8 cellular contexts compared by ENCODE assay signal in genomic region chr2:61889212-61889956, GRCh38. TPM values are rescaled to one million over a fixed set of nuclear protein-coding genes. Genes with fewer than 3 reads are reported as not detected.
DNase-seq lines count a peak whose midpoint lies in the region; ATAC-seq and TF ChIP-seq lines count a peak whose summit lies in the region.

No MANE protein-coding gene starts in this region.

- H3K27me3 ChIP-seq in right cardiac atrium (ENCODE audit: control insufficient read depth, insufficient read depth): no peaks in the 10 kb centered on the region

- intact Hi-C loops in activated CD8-positive, alpha-beta T cell treated with anti-CD3 and anti-CD28 coated beads for 36 hours (cut with micrococcal nuclease): no loop called here
- intact Hi-C loops in right cardiac atrium (cut with DNase I) (no loop called here), lower leg skin (cut with DNase I; ENCODE audit: low total_unique reads) (no loop called here)

- H3K4me1 ChIP-seq in right cardiac atrium (ENCODE audit: control insufficient read depth, insufficient read depth, low read length): no peaks in the 10 kb centered on the region

- H3K4me3 ChIP-seq in right cardiac atrium (ENCODE audit: low read length) (no peak overlapping the region), lower leg skin (ENCODE audit: low read depth, poor library complexity, severe bottlenecking) (no peak overlapping the region)

- 78% methylated on average over 36 of the region's 36 CpGs for WGBS in right cardiac atrium
- 76 to 77% methylated on average over 36 of the region's 36 CpGs for WGBS in lower leg skin, 2 donors

- peak overlapping the region; percentile 83 for H3K27ac Mint-ChIP-seq in activated CD8-positive, alpha-beta T cell treated with anti-CD3 and anti-CD28 coated beads for 36 hours
- H3K27ac Mint-ChIP-seq in stimulated activated naive CD8-positive, alpha-beta T cell treated with anti-CD3 and anti-CD28 coated beads, Interleukin-15, amount 100 ng/mL, for 72 hours: peak overlapping the region; percentile 99 to 100

- peaks cover 29% of the 10 kb centered on the region for H3K36me3 Mint-ChIP-seq in activated CD8-positive, alpha-beta T cell treated with anti-CD3 and anti-CD28 coated beads for 36 hours (ENCODE audit: low read depth)

- no peak for TF ChIP-seq CTCF in activated CD8-positive, alpha-beta T cell treated with anti-CD3 and anti-CD28 coated beads for 36 hours (IDR thresholded peaks at IDR 0.05)
- no peak for TF ChIP-seq CTCF in lower leg skin (IDR thresholded peaks at IDR 0.05)

- H3K27me3 Mint-ChIP-seq in activated CD8-positive, alpha-beta T cell treated with anti-CD3 and anti-CD28 coated beads for 36 hours: no peaks in the 10 kb centered on the region
- H3K27me3 Mint-ChIP-seq in stimulated activated naive CD8-positive, alpha-beta T cell treated with anti-CD3 and anti-CD28 coated beads, Interleukin-15, amount 100 ng/mL, for 72 hours: no peaks in the 10 kb centered on the region

- POLR2A ChIA-PET in activated CD8-positive, alpha-beta T cell treated with anti-CD3 and anti-CD28 coated beads for 36 hours (lab: Charles Lee): no interaction called here

- no peak for TF ChIP-seq POLR2A in lower leg skin (IDR thresholded peaks at IDR 0.05)

- H3K9me3 Mint-ChIP-seq in activated CD8-positive, alpha-beta T cell treated with anti-CD3 and anti-CD28 coated beads for 36 hours: no peaks in the 10 kb centered on the region
- H3K9me3 Mint-ChIP-seq in stimulated activated naive CD8-positive, alpha-beta T cell treated with anti-CD3 and anti-CD28 coated beads, Interleukin-15, amount 100 ng/mL, for 72 hours: no peaks in the 10 kb centered on the region

- peaks cover 31% of the 10 kb centered on the region for H3K4me1 Mint-ChIP-seq in activated CD8-positive, alpha-beta T cell treated with anti-CD3 and anti-CD28 coated beads for 36 hours (ENCODE audit: low read depth)
- peaks cover 30% of the 10 kb centered on the region for H3K4me1 Mint-ChIP-seq in stimulated activated naive CD8-positive, alpha-beta T cell treated with anti-CD3 and anti-CD28 coated beads, Interleukin-15, amount 100 ng/mL, for 72 hours

- ATAC-seq in activated CD8-positive, alpha-beta T cell treated with anti-CD3 and anti-CD28 coated beads for 36 hours: no peak
- peak; percentile 3 to 7 for ATAC-seq in right cardiac atrium
- no peak for ATAC-seq in stimulated activated naive CD8-positive, alpha-beta T cell treated with anti-CD3 and anti-CD28 coated beads, Interleukin-15, amount 100 ng/mL, for 72 hours
- ATAC-seq in HG02884 (IDR thresholded peaks at IDR 0.05; ENCODE audit: unreplicated experiment): no peak

- no peaks in the 10 kb centered on the region for H3K9me3 ChIP-seq in right cardiac atrium (ENCODE audit: control insufficient read depth, low read length)

- peak overlapping the region; percentile 99 for H3K4me3 Mint-ChIP-seq in activated CD8-positive, alpha-beta T cell treated with anti-CD3 and anti-CD28 coated beads for 36 hours
- peak overlapping the region; percentile 58 to 98 for H3K4me3 Mint-ChIP-seq in stimulated activated naive CD8-positive, alpha-beta T cell treated with anti-CD3 and anti-CD28 coated beads, Interleukin-15, amount 100 ng/mL, for 72 hours

- DNase-seq in NCI-H146 (lab: John Stamatoyannopoulos, UW): peak; percentile 39
- no peak for DNase-seq in NCI-H146 treated with DMSO at 0.1 percent for 48 hours (lab: John Stamatoyannopoulos, UW; ENCODE audit: unreplicated experiment)
- DNase-seq in activated CD8-positive, alpha-beta T cell treated with anti-CD3 and anti-CD28 coated beads for 36 hours: no peak
- peak in 1 of 3 donors; percentile 57 for DNase-seq in right cardiac atrium
- DNase-seq in stimulated activated naive CD8-positive, alpha-beta T cell treated with anti-CD3 and anti-CD28 coated beads, Interleukin-15, amount 100 ng/mL, for 72 hours: no peak
- DNase-seq in stimulated activated CD8-positive, alpha-beta memory T cell treated with anti-CD3 and anti-CD28 coated beads, Interleukin-4, amount 100 ng/mL, for 48 hours: no peak
- no peak for DNase-seq in lower leg skin (ENCODE audit: low spot score in 2 of 2)

- CTCF ChIA-PET in activated CD8-positive, alpha-beta T cell treated with anti-CD3 and anti-CD28 coated beads for 36 hours (lab: Charles Lee): no interaction called here

- no peak overlapping the region for H3K27ac ChIP-seq in right cardiac atrium (ENCODE audit: low read length)

RNA-seq across cellular contexts. Expression of gene CCT4, which starts 0.9 kb away (rescaled TPM):
- 100 to 1,000 TPM; 388 to 390 TPM for total RNA-seq in activated CD8-positive, alpha-beta T cell treated with anti-CD3 and anti-CD28 coated beads for 36 hours
- total RNA-seq in right cardiac atrium (100 to 1,000 TPM in 3 of 4 donors, 10 to 100 TPM in 1; 89.7 to 112 (median 105) TPM), lower leg skin (10 to 100 TPM; 68.5 to 79.6 (median 72.1) TPM)
- polyA plus RNA-seq in right cardiac atrium: 74.1 TPM

RNA-seq across cellular contexts. Expression of gene COMMD1, which starts 16.1 kb away (rescaled TPM):
- total RNA-seq in activated CD8-positive, alpha-beta T cell treated with anti-CD3 and anti-CD28 coated beads for 36 hours: 10 to 100 TPM; 25.3 to 27.0 TPM
- total RNA-seq in right cardiac atrium (10 to 100 TPM; 45.3 to 62.3 (median 56.3) TPM), lower leg skin (10 to 100 TPM; 39.2 to 46.9 (median 43.1) TPM)
- polyA plus RNA-seq in right cardiac atrium: 92.4 TPM

RNA-seq across cellular contexts. Expression of gene FAM161A, which starts 35.5 kb away (rescaled TPM):
- total RNA-seq in activated CD8-positive, alpha-beta T cell treated with anti-CD3 and anti-CD28 coated beads for 36 hours: 1 to 10 TPM; 6.5 to 6.6 TPM
- total RNA-seq in right cardiac atrium (1 to 10 TPM; 1.3 to 2.5 (median 1.5) TPM), lower leg skin (1 to 10 TPM in 2 of 4 donors, under 1 TPM in 2; 0.51 to 1.9 (median 1.3) TPM)
- polyA plus RNA-seq in right cardiac atrium: 1.1 TPM

Comparison
In these comparisons a context has a peak if more than half of its experiments do, and no peak if none do; other contexts are left out.
1. ATAC-seq: peak in right cardiac atrium (2 of 2); none in activated CD8-positive, alpha-beta T cell treated with anti-CD3 and anti-CD28 coated beads for 36 hours (single experiment), stimulated activated naive CD8-positive, alpha-beta T cell treated with anti-CD3 and anti-CD28 coated beads, Interleukin-15, amount 100 ng/mL, for 72 hours (single experiment) and HG02884 (single experiment).